Comparison of ENCODE assay signal across 8 cellular contexts in genomic region chr9:37801959-37802711, GRCh38. TPM values are rescaled to one million over a fixed set of nuclear protein-coding genes. Genes with fewer than 3 reads are reported as not detected.
DNase-seq lines count a peak whose midpoint lies in the region; ATAC-seq and TF ChIP-seq lines count a peak whose summit lies in the region.

No MANE protein-coding gene starts in this region.

- in situ Hi-C loops in astrocyte of the cerebellum (cut with HindIII; ENCODE audit: low sequenced_read_pairs) = no loop called here

- peaks cover 8% of the 10 kb centered on the region in 2 donors for H3K4me1 ChIP-seq in lung (ENCODE audit: control insufficient read depth in 2 of 2, insufficient read depth in 2 of 2, low read length in 2 of 2)
- H3K4me1 ChIP-seq in upper lobe of left lung = peaks cover 21 to 37% (median 32%) of the 10 kb centered on the region in 4 donors

- H3K27me3 Mint-ChIP-seq in activated naive CD4-positive, alpha-beta T cell treated with anti-CD3 and anti-CD28 coated beads, Interleukin-2, amount 10 ng/mL, durations not matched to agents 7 days and 5 days = no peaks in the 10 kb centered on the region

- TF ChIP-seq CTCF in astrocyte of the cerebellum (IDR thresholded peaks at IDR 0.05; ENCODE audit: low read depth, low read length, missing control alignments) = no peak
- no peak for TF ChIP-seq CTCF in lung (IDR thresholded peaks at IDR 0.05; ENCODE audit: control extremely low read depth, extremely low read depth)
- TF ChIP-seq CTCF in upper lobe of left lung (IDR thresholded peaks at IDR 0.05) = no peak

- peak overlapping the region; percentile 93 for H3K4me3 Mint-ChIP-seq in activated naive CD4-positive, alpha-beta T cell treated with anti-CD3 and anti-CD28 coated beads, Interleukin-2, amount 10 ng/mL, durations not matched to agents 7 days and 5 days

- peak overlapping the region; percentile 85 for H3K27ac Mint-ChIP-seq in activated naive CD4-positive, alpha-beta T cell treated with anti-CD3 and anti-CD28 coated beads, Interleukin-2, amount 10 ng/mL, durations not matched to agents 7 days and 5 days

- H3K36me3 Mint-ChIP-seq in activated naive CD4-positive, alpha-beta T cell treated with anti-CD3 and anti-CD28 coated beads, Interleukin-2, amount 10 ng/mL, durations not matched to agents 7 days and 5 days = peaks cover 2% of the 10 kb centered on the region

- CTCF ChIA-PET in activated naive CD4-positive, alpha-beta T cell treated with anti-CD3 and anti-CD28 coated beads, Interleukin-2, amount 10 ng/mL, durations not matched to agents 7 days and 5 days (lab: Charles Lee) = no interaction called here

- TF ChIP-seq EP300 in upper lobe of left lung (IDR thresholded peaks at IDR 0.05) = no peak

- DNase-seq in activated naive CD4-positive, alpha-beta T cell treated with anti-CD3 and anti-CD28 coated beads, Interleukin-2, amount 10 ng/mL, durations not matched to agents 7 days and 5 days = no peak
- no peak for DNase-seq in activated naive CD4-positive, alpha-beta T cell treated with anti-CD3 and anti-CD28 coated beads, Interleukin-2, amount 50 U/mL, for 16 hours
- DNase-seq in astrocyte of the cerebellum (ENCODE audit: low read depth) = no peak
- no peak for DNase-seq in lung (ENCODE audit: low spot score)
- no peak for DNase-seq in upper lobe of left lung
- DNase-seq in NCI-H1417 treated with DMSO at 0.1 percent for 48 hours (lab: John Stamatoyannopoulos, UW) = no peak
- no peak for DNase-seq in NCI-H2107 treated with DMSO at 0.1 percent for 48 hours (lab: John Stamatoyannopoulos, UW; ENCODE audit: unreplicated experiment)

- peaks cover 46% of the 10 kb centered on the region for H3K4me1 Mint-ChIP-seq in activated naive CD4-positive, alpha-beta T cell treated with anti-CD3 and anti-CD28 coated beads, Interleukin-2, amount 10 ng/mL, durations not matched to agents 7 days and 5 days

- H3K27me3 ChIP-seq in lung (ENCODE audit: control insufficient read depth, insufficient read depth) (no peaks in the 10 kb centered on the region), upper lobe of left lung (peaks cover 0 to 5% (median 1%) of the 10 kb centered on the region in 4 donors)

- ATAC-seq in lung (ENCODE audit: insufficient read depth, low FRiP score) (no peak), upper lobe of left lung (ENCODE audit: low FRiP score in 2 of 2) (no peak), GM18861 (IDR thresholded peaks at IDR 0.05; ENCODE audit: unreplicated experiment) (no peak)

- H3K36me3 ChIP-seq in lung (ENCODE audit: control insufficient read depth in 2 of 2, insufficient read depth in 2 of 2, low read length in 2 of 2) (peaks cover 0 to 2% of the 10 kb centered on the region in 2 donors), upper lobe of left lung (no peaks in the 10 kb centered on the region)

- 60 to 67% methylated on average over 10 of the region's 10 CpGs for WGBS in lung, 2 donors
- WGBS in upper lobe of left lung, 2 donors = 56 to 58% methylated on average over 10 of the region's 10 CpGs

- H3K27ac ChIP-seq in lung (ENCODE audit: low read depth in 1 of 2, low read length in 1 of 2) (no peak overlapping the region), upper lobe of left lung (peak overlapping the region in 1 of 4 donors; percentile 97)

- no peaks in the 10 kb centered on the region for H3K9me3 Mint-ChIP-seq in activated naive CD4-positive, alpha-beta T cell treated with anti-CD3 and anti-CD28 coated beads, Interleukin-2, amount 10 ng/mL, durations not matched to agents 7 days and 5 days

- no peak for TF ChIP-seq POLR2A in upper lobe of left lung (IDR thresholded peaks at IDR 0.05)

- H3K9me3 ChIP-seq in lung (ENCODE audit: control insufficient read depth in 2 of 2, insufficient read depth in 1 of 2, low read length in 1 of 2) (no peaks in the 10 kb centered on the region), upper lobe of left lung (no peaks in the 10 kb centered on the region)

- H3K4me3 ChIP-seq in astrocyte of the cerebellum (ENCODE audit: low read depth, low read length) (peak overlapping the region; percentile 88), lung (peak overlapping the region; percentile 82), upper lobe of left lung (peak overlapping the region in 3 of 4 donors; percentile 95 to 99 (median 99))

RNA-seq across cellular contexts. Expression of gene DCAF10, which starts 1.5 kb away (rescaled TPM):
- total RNA-seq in lung (10 to 100 TPM; 19.4 to 35.5 TPM), upper lobe of left lung (10 to 100 TPM; 19.0 to 42.7 (median 25.1) TPM)
- 1 to 10 TPM; 5.8 to 8.3 TPM for polyA plus RNA-seq in lung

RNA-seq across cellular contexts. Expression of gene EXOSC3, which starts 17.3 kb away (rescaled TPM):
- total RNA-seq in lung = 10 to 100 TPM; 35.3 to 60.8 TPM
- polyA plus RNA-seq in lung = 10 to 100 TPM; 23.3 to 38.8 TPM
- total RNA-seq in upper lobe of left lung = 10 to 100 TPM in 5 of 6 donors, 1 to 10 TPM in 1; 8.0 to 49.8 (median 35.1) TPM

RNA-seq across cellular contexts. Expression of gene TRMT10B, which starts 48.5 kb away (rescaled TPM):
- total RNA-seq in lung (1 to 10 TPM; 6.1 to 7.6 TPM), upper lobe of left lung (10 to 100 TPM in 2 of 6 donors, 1 to 10 TPM in 4; 3.8 to 18.9 (median 8.3) TPM)
- polyA plus RNA-seq in lung = 1 to 10 TPM; 5.0 to 5.2 TPM
